Comparison of ENCODE assay signal across 1 cellular context in the genomic region with DNA sequence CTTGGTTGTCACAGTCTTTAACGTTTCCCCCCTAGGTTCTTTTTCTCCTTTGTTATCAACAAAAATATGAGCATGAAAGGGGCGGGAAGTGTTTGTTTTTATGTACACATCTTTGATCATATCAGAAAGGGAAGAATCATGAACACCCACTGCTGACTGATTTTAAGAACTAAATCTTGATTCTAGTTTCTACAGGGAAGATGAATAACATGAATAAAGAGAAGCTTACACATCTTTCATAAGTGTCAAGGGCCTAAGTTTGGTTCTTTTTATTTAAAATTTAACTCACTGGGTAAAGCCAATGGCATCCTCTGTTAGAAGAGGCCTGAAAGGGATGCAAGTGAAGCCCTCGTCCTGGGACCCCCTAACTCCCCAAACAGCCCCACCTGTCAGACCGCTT.
TF ChIP-seq lines count a peak whose summit lies in the region.

No MANE protein-coding gene starts in this region.

TF ChIP-seq in WTC11, 78 proteins besides CTCF, POLR2A, EP300 and RAD21 (continued from another document):
- no peak for TF ChIP-seq IRF2 (CRISPR knock-in tag; IDR thresholded peaks at IDR 0.05; ENCODE audit: borderline replicate concordance, low read depth)
- TF ChIP-seq ZBTB21 (CRISPR knock-in tag; IDR thresholded peaks at IDR 0.05; ENCODE audit: borderline replicate concordance): no peak
